Comparison of ENCODE assay signal across 9 cellular contexts in genomic region chr1:27727126-27727525, GRCh38. TPM values are rescaled to one million over a fixed set of nuclear protein-coding genes. Genes with fewer than 3 reads are reported as not detected.
DNase-seq lines count a peak whose midpoint lies in the region; ATAC-seq and TF ChIP-seq lines count a peak whose summit lies in the region.
"Had no signal": no experiment of that assay in that cellular context is flagged by ENCODE, and none has a peak within 500 bp of the region (broad histone marks: within the 10 kb centered on the region; RNA-seq: fewer than 3 reads in every experiment).

No MANE protein-coding gene starts in this region.

- ATAC-seq in HG03135 (IDR thresholded peaks at IDR 0.05; ENCODE audit: unreplicated experiment) = no peak

- DNase-seq in CD1c-positive myeloid dendritic cell (ENCODE audit: extremely low spot score) (peak; percentile 73), KBM-7 (peak; percentile 11), astrocyte of the spinal cord (ENCODE audit: low read depth, low spot score) (peak; percentile 33), myocyte (ENCODE audit: low read depth) (peak; percentile 39), superior temporal gyrus (ENCODE audit: extremely low spot score) (no peak), middle frontal gyrus (ENCODE audit: extremely low spot score, low spot score) (no peak), G401 (ENCODE audit: low spot score) (no peak)
- DNase-seq: effector CD4-positive, alpha-beta T cell had no signal

- in situ Hi-C loops in KBM-7 (cut with MboI; ENCODE audit: low pct_unique_long_range_greater_than_20kb, low sequenced_read_pairs) = no loop called here
- in situ Hi-C loops in astrocyte of the spinal cord (cut with HindIII; ENCODE audit: low sequenced_read_pairs) = no loop called here
- in situ Hi-C loops in G401 (cut with HindIII; ENCODE audit: low sequenced_read_pairs) = no loop called here

- H3K4me3 ChIP-seq in astrocyte of the spinal cord (ENCODE audit: low read depth, low read length) = peak overlapping the region; percentile 78

- no peak for TF ChIP-seq CTCF in astrocyte of the spinal cord (IDR thresholded peaks at IDR 0.05; ENCODE audit: low read depth, low read length)

RNA-seq across cellular contexts. Expression of gene FAM76A, which starts 1.4 kb away (rescaled TPM):
- 22.3 and 33.4 TPM in 2 replicates for total RNA-seq in myocyte
- polyA plus RNA-seq in myocyte (2012) = 7.5 TPM
- 13.6 and 32.1 TPM in 2 replicates for total RNA-seq in G401 (2014; rRNA removed; shearing (Covaris generic))

RNA-seq across cellular contexts. Expression of gene STX12, which starts 45.9 kb away (rescaled TPM):
- total RNA-seq in myocyte = 42.1 and 43.0 TPM in 2 replicates
- 22.1 TPM for polyA plus RNA-seq in myocyte (2012)
- 13.3 and 18.6 TPM in 2 replicates for total RNA-seq in G401 (2014; rRNA removed; shearing (Covaris generic))

RNA-seq across cellular contexts. Expression of gene IFI6, which starts 55.1 kb away (rescaled TPM):
- 509 and 774 TPM in 2 replicates for total RNA-seq in myocyte
- polyA plus RNA-seq in myocyte (2012) = 257 TPM
- 48.2 and 49.3 TPM in 2 replicates for total RNA-seq in G401 (2014; rRNA removed; shearing (Covaris generic))

Comparison
In these comparisons a context has a peak if more than half of its experiments do, and no peak if none do; other contexts are left out.
1. DNase-seq: peak in CD1c-positive myeloid dendritic cell (single experiment), KBM-7 (single experiment), astrocyte of the spinal cord (single experiment) and myocyte (single experiment); none in superior temporal gyrus (single experiment), middle frontal gyrus (single experiment) and G401 (single experiment).
2. RNA of gene IFI6, which starts 55.1 kb away (total RNA-seq): 509 to 774 TPM in myocyte; 48.2 to 49.3 TPM in G401; every median in the first group is over 10 times any median in the second.